10 cellular contexts compared by ENCODE assay signal in genomic region chr10:125037145-125037544, GRCh38.
DNase-seq lines count a peak whose midpoint lies in the region; ATAC-seq, FAIRE-seq and TF ChIP-seq lines count a peak whose summit lies in the region.
"Had no signal": no experiment of that assay in that cellular context is flagged by ENCODE, and none has a peak within 500 bp of the region (broad histone marks: within the 10 kb centered on the region; RNA-seq: fewer than 3 reads in every experiment).

No MANE protein-coding gene starts in this region.

- POLR2A ChIA-PET in WTC11 (lab: Charles Lee): interaction anchor here (1.6 kb wide), 1 partner anchor 9 kb away, joined by 5 read pairs; no protein-coding TSS in a partner anchor
- POLR2A ChIA-PET in CD8-positive, alpha-beta T cell (lab: Charles Lee): interaction anchor here (0.6 kb wide), 1 partner anchor 41 kb away, joined by 3 read pairs; no protein-coding TSS in a partner anchor

- CTCF ChIA-PET in WTC11 (lab: Charles Lee): interaction anchor here (0.7 to 3.1 kb wide), 3 partner anchors 11 to 300 kb away, joined by 3 to 26 read pairs (median 8); no protein-coding TSS in a partner anchor
- CTCF ChIA-PET in CD8-positive, alpha-beta T cell (lab: Charles Lee): interaction anchor here (0.6 to 1.2 kb wide), 2 partner anchors 9 to 11 kb away, joined by 3 to 4 read pairs; no protein-coding TSS in a partner anchor

- intact Hi-C loops in transverse colon (cut with DNase I; ENCODE audit: low total_unique reads): no loop called here
- intact Hi-C loops in CD8-positive, alpha-beta T cell (cut with DNase I, micrococcal nuclease): no loop called here

- peaks cover 40% of the 10 kb centered on the region for H3K36me3 Mint-ChIP-seq in WTC11
- no peaks in the 10 kb centered on the region for H3K36me3 Mint-ChIP-seq in CD8-positive, alpha-beta T cell

- H3K4me1 Mint-ChIP-seq in WTC11: peaks cover 90% of the 10 kb centered on the region
- H3K4me1 Mint-ChIP-seq in CD8-positive, alpha-beta T cell (ENCODE audit: low read depth): no peaks in the 10 kb centered on the region

- H3K79me2 ChIP-seq in hepatocyte: peaks cover 88% of the 10 kb centered on the region

- H3K4me1 ChIP-seq in hepatocyte (ENCODE audit: insufficient read depth): peaks cover 43% of the 10 kb centered on the region
- H3K4me1 ChIP-seq in transverse colon: peaks cover 10 to 44% (median 23%) of the 10 kb centered on the region in 4 donors
- no peaks in the 10 kb centered on the region for H3K4me1 ChIP-seq in CD8-positive, alpha-beta T cell (ENCODE audit: insufficient read depth, low read length)

- no peak overlapping the region for H2AFZ ChIP-seq in hepatocyte

- H3K4me2 ChIP-seq in hepatocyte: no peak overlapping the region

- H3K27ac ChIP-seq in hepatocyte (peak overlapping the region; percentile 71), transverse colon (peak overlapping the region in 1 of 4 donors; percentile 46)
- no peak overlapping the region for H3K27ac ChIP-seq in CD8-positive, alpha-beta T cell (ENCODE audit: low read depth, low read length)
- H3K27ac ChIP-seq: WERI-Rb-1 had no signal

- DNase-seq in HT1080 (ENCODE audit: low read depth) (peak; percentile 79), WTC11 (ENCODE audit: low spot score) (no peak), hepatocyte (ENCODE audit: low spot score) (peak; percentile 77), transverse colon (peak; percentile 46), NCI-H748 (lab: John Stamatoyannopoulos, UW; ENCODE audit: unreplicated experiment) (no peak), GM19239 (ENCODE audit: insufficient read length, low spot score) (no peak)
- no peak for DNase-seq in CD8-positive, alpha-beta T cell
- DNase-seq: activated naive CD4-positive, alpha-beta T cell; NCI-H524 treated with DMSO at 0.1 percent for 48 hours; WERI-Rb-1 had no signal

- peak; percentile 8; the same call in 1 of the 2 replicates for ATAC-seq in WTC11
- no peak for ATAC-seq in CD8-positive, alpha-beta T cell

- H3K9me2 ChIP-seq in hepatocyte (replicated peaks; ENCODE audit: insufficient read depth): no peaks in the 10 kb centered on the region

- peaks cover 59% of the 10 kb centered on the region for H4K20me1 ChIP-seq in hepatocyte (ENCODE audit: insufficient read depth, poor library complexity, severe bottlenecking)

- no peak for FAIRE-seq in GM19239 (lab: Jason Lieb, UNC)

- peak overlapping the region; percentile 92 for H3K27ac Mint-ChIP-seq in WTC11
- no peak overlapping the region for H3K27ac Mint-ChIP-seq in CD8-positive, alpha-beta T cell

- H3K27me3 Mint-ChIP-seq in WTC11 (ENCODE audit: low read depth): no peaks in the 10 kb centered on the region; the same call in 1 of the 2 replicates
- peaks cover 1% of the 10 kb centered on the region for H3K27me3 Mint-ChIP-seq in CD8-positive, alpha-beta T cell (ENCODE audit: low read depth)

- in situ Hi-C loops in transverse colon (cut with MboI; ENCODE audit: low pct_ligation_motif_present in 1 of 4, low pct_unique_long_range_greater_than_20kb in 1 of 4, low sequenced_read_pairs in 3 of 4): loop anchor here in 1 of 4 donors (25.0 kb wide), 1 partner anchor 675 kb away; the partner anchor contains the start of gene EDRF1

- H3K9me3 ChIP-seq in hepatocyte (ENCODE audit: low read depth) (no peaks in the 10 kb centered on the region), transverse colon (no peaks in the 10 kb centered on the region)
- H3K9me3 ChIP-seq in CD8-positive, alpha-beta T cell (ENCODE audit: low read length): no peaks in the 10 kb centered on the region

- H3K4me3 Mint-ChIP-seq in WTC11: no peak overlapping the region; the same call in 1 of the 2 replicates
- no peak overlapping the region for H3K4me3 Mint-ChIP-seq in CD8-positive, alpha-beta T cell

- no peak for TF ChIP-seq POLR2A in transverse colon (IDR thresholded peaks at IDR 0.05)

- WGBS in hepatocyte (ENCODE audit: low lambda C conversion rate, missing lambda C conversion rate): 61% methylated on average over 3 of the region's 3 CpGs
- WGBS in transverse colon (ENCODE audit: low coverage in 1 of 2), 2 donors: 67% methylated on average over 3 of the region's 3 CpGs; no CpG with 5 or more reads in 1 of the 2 donors

- H3K36me3 ChIP-seq in hepatocyte (replicated peaks; ENCODE audit: insufficient read depth, low read depth) (no peaks in the 10 kb centered on the region), transverse colon (no peaks in the 10 kb centered on the region)
- H3K36me3 ChIP-seq in CD8-positive, alpha-beta T cell (ENCODE audit: insufficient read depth, low read length): no peaks in the 10 kb centered on the region

- no peaks in the 10 kb centered on the region for H3K9me3 Mint-ChIP-seq in WTC11
- H3K9me3 Mint-ChIP-seq in CD8-positive, alpha-beta T cell: no peaks in the 10 kb centered on the region

- no peak for TF ChIP-seq EP300 in transverse colon (IDR thresholded peaks at IDR 0.05; ENCODE audit: low read depth)

- no peaks in the 10 kb centered on the region for H3K27me3 ChIP-seq in hepatocyte
- H3K27me3 ChIP-seq in transverse colon: no peaks in the 10 kb centered on the region
- H3K27me3 ChIP-seq in CD8-positive, alpha-beta T cell (ENCODE audit: insufficient read depth, low read length): no peaks in the 10 kb centered on the region

- no peak overlapping the region for H3K4me3 ChIP-seq in hepatocyte
- H3K4me3 ChIP-seq in transverse colon: no peak overlapping the region
- no peak overlapping the region for H3K4me3 ChIP-seq in CD8-positive, alpha-beta T cell (ENCODE audit: low read depth, low read length)

- TF ChIP-seq CTCF in WTC11 (IDR thresholded peaks at IDR 0.05) (no peak), hepatocyte (IDR thresholded peaks at IDR 0.05; ENCODE audit: poor library complexity) (no peak), transverse colon (IDR thresholded peaks at IDR 0.05) (no peak)
- no peak for TF ChIP-seq CTCF in CD8-positive, alpha-beta T cell (IDR thresholded peaks at IDR 0.05)

TF ChIP-seq in WTC11, 78 proteins besides CTCF, POLR2A, EP300 and RAD21:
- TF ChIP-seq GABPB1 (CRISPR knock-in tag; IDR thresholded peaks at IDR 0.05) (peak; percentile 95), JAZF1 (CRISPR knock-in tag; IDR thresholded peaks at IDR 0.05) (no peak)

Comparison
In these comparisons a context has a peak if more than half of its experiments do, and no peak if none do; other contexts are left out.
1. DNase-seq: peak in HT1080 (single experiment), hepatocyte (single experiment) and transverse colon (single experiment); none in WTC11 (single experiment), CD8-positive, alpha-beta T cell (0 of 7), NCI-H748 (single experiment) and GM19239 (single experiment).